In genomic region chr17:40100669-40101366, GRCh38 we compare ENCODE assay signal across 8 cellular contexts. TPM values are rescaled to one million over a fixed set of nuclear protein-coding genes. Genes with fewer than 3 reads are reported as not detected.
A peak's percentile ranks its signal among the peaks of the same experiment; 100 is the strongest.
DNase-seq lines count a peak whose midpoint lies in the region; ATAC-seq and TF ChIP-seq lines count a peak whose summit lies in the region.

No MANE protein-coding gene starts in this region.

- DNase-seq in COLO829 (ENCODE audit: low spot score) (peak; percentile 99), HFFc6 (peak; percentile 99), NCI-H2227 (lab: John Stamatoyannopoulos, UW; ENCODE audit: unreplicated experiment) (peak; percentile 99), WERI-Rb-1 (peak; percentile 100), T47D (ENCODE audit: low read depth in 1 of 2, low spot score in 1 of 2) (peak; percentile 95 to 100), gastrocnemius medialis (peak; percentile 99 to 100)

- H3K27ac ChIP-seq in WERI-Rb-1, result peak overlapping the region; percentile 37
- H3K27ac ChIP-seq in iPS-18a (ENCODE audit: low read length), result peak overlapping the region; percentile 7
- H3K27ac ChIP-seq in gastrocnemius medialis, result peak overlapping the region; percentile 93 to 100 (median 96)

- H3K36me3 Mint-ChIP-seq in HFFc6 (ENCODE audit: low read depth), result peaks cover 26% of the 10 kb centered on the region

- H3K9me3 ChIP-seq in WERI-Rb-1 (ENCODE audit: severe bottlenecking), result no peaks in the 10 kb centered on the region
- H3K9me3 ChIP-seq in iPS-18a (ENCODE audit: control insufficient read depth, low read depth, low read length), result no peaks in the 10 kb centered on the region
- no peaks in the 10 kb centered on the region for H3K9me3 ChIP-seq in gastrocnemius medialis

- H3K27me3 ChIP-seq in WERI-Rb-1 (ENCODE audit: insufficient read depth, low read depth, severe bottlenecking) (no peaks in the 10 kb centered on the region), iPS-18a (ENCODE audit: control insufficient read depth, insufficient read depth, low read length) (peaks cover 34% of the 10 kb centered on the region), gastrocnemius medialis (no peaks in the 10 kb centered on the region)

- peaks cover 64% of the 10 kb centered on the region for H3K4me1 Mint-ChIP-seq in HFFc6 (ENCODE audit: low read depth)

- peak overlapping the region; percentile 100 for H3K4me3 Mint-ChIP-seq in HFFc6

- no peak for TF ChIP-seq CTCF in HFFc6 (IDR thresholded peaks at IDR 0.05)
- TF ChIP-seq CTCF in WERI-Rb-1 (IDR thresholded peaks at IDR 0.05; ENCODE audit: low read depth, low read length), result no peak
- no peak for TF ChIP-seq CTCF in gastrocnemius medialis (IDR thresholded peaks at IDR 0.05 in 4 of 5, conservative IDR thresholded peaks at IDR 0.05 in 1 of 5)

- TF ChIP-seq POLR2A in gastrocnemius medialis (IDR thresholded peaks at IDR 0.05), result peak; percentile 72 to 89

- in situ Hi-C loops in T47D (cut with HindIII; ENCODE audit: low pct_unique_long_range_greater_than_20kb, low sequenced_read_pairs) (no loop called here), gastrocnemius medialis (cut with MboI; ENCODE audit: low sequenced_read_pairs in 4 of 4) (no loop called here)

- peaks cover 14% of the 10 kb centered on the region for H3K36me3 ChIP-seq in WERI-Rb-1
- H3K36me3 ChIP-seq in iPS-18a (ENCODE audit: control insufficient read depth, low read depth, low read length), result peaks cover 4% of the 10 kb centered on the region
- H3K36me3 ChIP-seq in gastrocnemius medialis, result peaks cover 0 to 15% of the 10 kb centered on the region in 2 donors

- no peaks in the 10 kb centered on the region for H3K9me3 Mint-ChIP-seq in HFFc6

- ATAC-seq in gastrocnemius medialis (peak; percentile 50 to 56), GM19452 (IDR thresholded peaks at IDR 0.05; ENCODE audit: unreplicated experiment) (no peak)

- H3K27ac Mint-ChIP-seq in HFFc6, result peak overlapping the region; percentile 98

- H3K9ac ChIP-seq in iPS-18a (ENCODE audit: low read length), result peak overlapping the region; percentile 46

- intact Hi-C loops in gastrocnemius medialis (cut with DNase I; ENCODE audit: low total_unique reads), result no loop called here

- peaks cover 9% of the 10 kb centered on the region for H3K27me3 Mint-ChIP-seq in HFFc6 (ENCODE audit: insufficient read depth)

- H3K4me3 ChIP-seq in WERI-Rb-1 (ENCODE audit: low read depth, low read length), result peak overlapping the region; percentile 80
- peak overlapping the region; percentile 65 for H3K4me3 ChIP-seq in iPS-18a (ENCODE audit: low read length)
- peak overlapping the region; percentile 30 to 100 (median 82) for H3K4me3 ChIP-seq in gastrocnemius medialis

- H3K4me1 ChIP-seq in iPS-18a (ENCODE audit: control insufficient read depth, low read depth, low read length), result peaks cover 27% of the 10 kb centered on the region
- peaks cover 78 to 80% of the 10 kb centered on the region in 2 donors for H3K4me1 ChIP-seq in gastrocnemius medialis

RNA-seq across cellular contexts. Expression of gene NR1D1, which starts 0.4 kb away (rescaled TPM):
- 10 to 100 TPM; 11.2 to 15.8 (median 15.1) TPM for total RNA-seq in HFFc6 (2021; fragmentation: NEBNext Ultra II Directional; extraction: Animal tissue kit (Norgen Biotek cat#: 25700))
- total RNA-seq in gastrocnemius medialis, result 10 to 100 TPM; 16.0 to 34.2 (median 18.3) TPM

RNA-seq across cellular contexts. Expression of gene MSL1, which starts 21.0 kb away (rescaled TPM):
- total RNA-seq in HFFc6 (2021; fragmentation: NEBNext Ultra II Directional; extraction: Animal tissue kit (Norgen Biotek cat#: 25700)), result 10 to 100 TPM; 61.2 to 67.8 (median 65.5) TPM
- total RNA-seq in gastrocnemius medialis, result 10 to 100 TPM; 75.7 to 96.3 (median 85.9) TPM

RNA-seq across cellular contexts. Expression of gene THRA, which starts 38.1 kb away (rescaled TPM):
- total RNA-seq in HFFc6 (2021; fragmentation: NEBNext Ultra II Directional; extraction: Animal tissue kit (Norgen Biotek cat#: 25700)), result 10 to 100 TPM; 29.3 to 33.7 (median 30.7) TPM
- total RNA-seq in gastrocnemius medialis, result 10 to 100 TPM; 42.2 to 71.6 (median 48.2) TPM

RNA-seq across cellular contexts. Expression of gene CASC3, which starts 39.5 kb away (rescaled TPM):
- total RNA-seq in HFFc6 (2021; fragmentation: NEBNext Ultra II Directional; extraction: Animal tissue kit (Norgen Biotek cat#: 25700)), result 10 to 100 TPM; 49.5 to 67.7 (median 62.0) TPM
- total RNA-seq in gastrocnemius medialis, result 10 to 100 TPM; 35.8 to 41.3 (median 39.8) TPM

RNA-seq across cellular contexts. Expression of gene MED24, which starts 46.6 kb away (rescaled TPM):
- 10 to 100 TPM; 60.9 to 72.8 (median 65.3) TPM for total RNA-seq in HFFc6 (2021; fragmentation: NEBNext Ultra II Directional; extraction: Animal tissue kit (Norgen Biotek cat#: 25700))
- total RNA-seq in gastrocnemius medialis, result 100 to 1,000 TPM in 2 of 4 donors, 10 to 100 TPM in 2; 54.2 to 124 (median 93.9) TPM

Comparison
In these comparisons a context has a peak if more than half of its experiments do, and no peak if none do; other contexts are left out.
1. H3K27ac ChIP-seq: peak in every context shown above with its lines; median percentile 96 in gastrocnemius medialis; 37 in WERI-Rb-1; 7 in iPS-18a.